In genomic region chr1:59418361-59418760, GRCh38 we compare ENCODE assay signal across 17 cellular contexts.
"Had no signal": no experiment of that assay in that cellular context is flagged by ENCODE, and none has a peak within 500 bp of the region (broad histone marks: within the 10 kb centered on the region; RNA-seq: fewer than 3 reads in every experiment).

No MANE protein-coding gene starts in this region.

- H3K27ac Mint-ChIP-seq: activated naive CD4-positive, alpha-beta T cell treated with anti-CD3 and anti-CD28 coated beads, Interleukin-2, amount 50 U/mL, for 24 hours; stimulated activated naive B cell treated with anti-CD40 and anti-IgM and Interleukin-4, amounts not matched to agents 10 μg/mL and 1 μg/mL and 100 μg/mL, for 72 hours had no signal

- H3K4me1 Mint-ChIP-seq: activated naive CD4-positive, alpha-beta T cell treated with anti-CD3 and anti-CD28 coated beads, Interleukin-2, amount 50 U/mL, for 24 hours; naive thymus-derived CD4-positive, alpha-beta T cell had no signal

- H3K27ac ChIP-seq: ascending aorta, heart right ventricle, left lung, spleen, thoracic aorta, upper lobe of right lung, WERI-Rb-1 had no signal

- ATAC-seq: heart right ventricle; left lung; naive thymus-derived CD4-positive, alpha-beta T cell; sciatic nerve; stimulated activated naive B cell treated with anti-CD40 and anti-IgM and Interleukin-4, amounts not matched to agents 10 μg/mL and 1 μg/mL and 100 μg/mL, for 72 hours; upper lobe of right lung had no signal

- H3K36me3 Mint-ChIP-seq: activated naive CD4-positive, alpha-beta T cell treated with anti-CD3 and anti-CD28 coated beads, Interleukin-2, amount 50 U/mL, for 24 hours had no signal

- H3K9me3 ChIP-seq: ascending aorta, heart right ventricle, left lung, spleen, thoracic aorta, upper lobe of right lung had no signal

- H3K9me3 Mint-ChIP-seq: activated naive CD4-positive, alpha-beta T cell treated with anti-CD3 and anti-CD28 coated beads, Interleukin-2, amount 50 U/mL, for 24 hours; naive thymus-derived CD4-positive, alpha-beta T cell; stimulated activated naive B cell treated with anti-CD40 and anti-IgM and Interleukin-4, amounts not matched to agents 10 μg/mL and 1 μg/mL and 100 μg/mL, for 72 hours had no signal

- H3K27me3 ChIP-seq: ascending aorta, heart right ventricle, left lung, spleen, upper lobe of right lung had no signal

- DNase-seq: activated CD4-positive, alpha-beta T cell treated with anti-CD3 and anti-CD28 coated beads, Interleukin-2, amount 50 U/mL, for 48 hours; activated gamma-delta T cell; effector CD4-positive, alpha-beta T cell; heart right ventricle; kidney; left lung; mammary epithelial cell; naive thymus-derived CD4-positive, alpha-beta T cell; nucleus accumbens; spleen; stimulated activated naive B cell treated with anti-CD40 and anti-IgM and Interleukin-4, amounts not matched to agents 10 μg/mL and 1 μg/mL and 100 μg/mL, for 72 hours; upper lobe of right lung; WERI-Rb-1 had no signal

- H3K4me3 ChIP-seq: ascending aorta, heart right ventricle, left lung, spleen, thoracic aorta, upper lobe of right lung had no signal

- H3K36me3 ChIP-seq: ascending aorta, heart right ventricle, left lung, spleen, thoracic aorta, upper lobe of right lung, WERI-Rb-1 had no signal

- H3K4me3 Mint-ChIP-seq: activated naive CD4-positive, alpha-beta T cell treated with anti-CD3 and anti-CD28 coated beads, Interleukin-2, amount 50 U/mL, for 24 hours; naive thymus-derived CD4-positive, alpha-beta T cell; stimulated activated naive B cell treated with anti-CD40 and anti-IgM and Interleukin-4, amounts not matched to agents 10 μg/mL and 1 μg/mL and 100 μg/mL, for 72 hours had no signal

- H3K27me3 Mint-ChIP-seq: activated naive CD4-positive, alpha-beta T cell treated with anti-CD3 and anti-CD28 coated beads, Interleukin-2, amount 50 U/mL, for 24 hours; naive thymus-derived CD4-positive, alpha-beta T cell; stimulated activated naive B cell treated with anti-CD40 and anti-IgM and Interleukin-4, amounts not matched to agents 10 μg/mL and 1 μg/mL and 100 μg/mL, for 72 hours had no signal
